13 cellular contexts compared by ENCODE assay signal in genomic region chrX:47501226-47502071, GRCh38. TPM values are rescaled to one million over a fixed set of nuclear protein-coding genes. Genes with fewer than 3 reads are reported as not detected.
A peak's percentile ranks its signal among the peaks of the same experiment; 100 is the strongest.
DNase-seq lines count a peak whose midpoint lies in the region; ATAC-seq, FAIRE-seq and TF ChIP-seq lines count a peak whose summit lies in the region.
"Had no signal": no experiment of that assay in that cellular context is flagged by ENCODE, and none has a peak within 500 bp of the region (broad histone marks: within the 10 kb centered on the region; RNA-seq: fewer than 3 reads in every experiment).

No MANE protein-coding gene starts in this region.

- H3K4me2 ChIP-seq in astrocyte (ENCODE audit: low read length) = peak overlapping the region; percentile 73

- H3K36me3 ChIP-seq in BJ (ENCODE audit: control insufficient read depth, insufficient read depth, low read length) (no peaks in the 10 kb centered on the region), astrocyte (ENCODE audit: insufficient read depth, low read length) (no peaks in the 10 kb centered on the region)
- no peaks in the 10 kb centered on the region for H3K36me3 ChIP-seq in effector memory CD4-positive, alpha-beta T cell (ENCODE audit: control insufficient read depth, insufficient read depth, low read length)

- H3K27me3 Mint-ChIP-seq in astrocyte (ENCODE audit: low read depth, unreplicated experiment) (no peaks in the 10 kb centered on the region), naive B cell (no peaks in the 10 kb centered on the region)

- H3K9me3 Mint-ChIP-seq in astrocyte (ENCODE audit: unreplicated experiment) (no peaks in the 10 kb centered on the region), naive B cell (no peaks in the 10 kb centered on the region)

- H3K4me3 ChIP-seq in BJ (ENCODE audit: low read depth, low read length) = no peak overlapping the region
- peak overlapping the region; percentile 17 for H3K4me3 ChIP-seq in astrocyte (ENCODE audit: insufficient read depth, low read depth, low read length)
- H3K4me3 ChIP-seq in effector memory CD4-positive, alpha-beta T cell (ENCODE audit: insufficient read depth, low read depth, low read length, poor library complexity, severe bottlenecking) = no peak overlapping the region

- peak overlapping the region; percentile 41 for H2AFZ ChIP-seq in astrocyte (ENCODE audit: low read depth, low read length)

- H3K9ac ChIP-seq in astrocyte (ENCODE audit: low read length) = no peak overlapping the region

- H3K27ac Mint-ChIP-seq in astrocyte (ENCODE audit: unreplicated experiment) (peak overlapping the region; percentile 47), naive B cell (no peak overlapping the region)

- CTCF ChIA-PET in BJ (lab: Yijun Ruan, JAX) = interaction anchor here (1.0 to 4.2 kb wide), 9 partner anchors 10 to 216 kb away, joined by 3 to 32 read pairs (median 4); partner anchors contain the start of gene TIMP1

- peak; percentile 25 to 41 for ATAC-seq in naive B cell (ENCODE audit: low read depth in 2 of 2)
- no peak for ATAC-seq in HG03045 (IDR thresholded peaks at IDR 0.05; ENCODE audit: unreplicated experiment)
- ATAC-seq: left colon had no signal

- no peaks in the 10 kb centered on the region for H4K20me1 ChIP-seq in astrocyte (ENCODE audit: insufficient read depth, low read length)

- DNase-seq in BJ (ENCODE audit: low read depth) (peak; percentile 62), LoVo (ENCODE audit: low spot score) (peak; percentile 14), astrocyte (ENCODE audit: low read depth) (peak; percentile 57), naive B cell (no peak), caudate nucleus (lab: John Stamatoyannopoulos, UW) (no peak), NCI-H2196 treated with DMSO at 0.1 percent for 48 hours (lab: John Stamatoyannopoulos, UW; ENCODE audit: unreplicated experiment) (no peak)
- no peak for DNase-seq in effector memory CD4-positive, alpha-beta T cell
- DNase-seq: activated CD4-positive, CD25-positive, alpha-beta regulatory T cell; activated gamma-delta T cell treated with Interleukin-2 at 50 U/mL for 16 hours; COR-L47; left colon had no signal

- H3K79me2 ChIP-seq in astrocyte (ENCODE audit: insufficient read depth, low read length) = no peaks in the 10 kb centered on the region

- H3K4me3 Mint-ChIP-seq in astrocyte (ENCODE audit: unreplicated experiment) (no peak overlapping the region), naive B cell (peak overlapping the region in 5 of 8 donors; percentile 9 to 69 (median 32))

- H3K4me1 ChIP-seq in astrocyte (ENCODE audit: insufficient read depth, low read length) = peaks cover 5% of the 10 kb centered on the region
- H3K4me1 ChIP-seq in effector memory CD4-positive, alpha-beta T cell (ENCODE audit: control insufficient read depth, insufficient read depth, low read length, poor library complexity, severe bottlenecking) = no peaks in the 10 kb centered on the region

- H3K27ac ChIP-seq in astrocyte (ENCODE audit: low read depth, low read length) (no peak overlapping the region), caudate nucleus (ENCODE audit: low read depth, low read length) (no peak overlapping the region)
- H3K27ac ChIP-seq in effector memory CD4-positive, alpha-beta T cell (ENCODE audit: insufficient read depth, low read length, poor library complexity, severe bottlenecking) = no peak overlapping the region

- no peaks in the 10 kb centered on the region for H3K9me3 ChIP-seq in astrocyte (ENCODE audit: insufficient read depth, low read depth, low read length)
- no peaks in the 10 kb centered on the region for H3K9me3 ChIP-seq in effector memory CD4-positive, alpha-beta T cell (ENCODE audit: control insufficient read depth, low read length)

- POLR2A ChIA-PET in BJ (lab: Charles Lee) = interaction anchor here (1.0 kb wide), 1 partner anchor 86 kb away, joined by 3 read pairs; no protein-coding TSS in a partner anchor

- TF ChIP-seq CTCF in BJ (IDR thresholded peaks at IDR 0.05; ENCODE audit: insufficient read depth, low read depth, low read length) (no peak), astrocyte (IDR thresholded peaks at IDR 0.05; ENCODE audit: insufficient read depth, low read depth, low read length) (no peak)

- peaks cover 15% of the 10 kb centered on the region for H3K4me1 Mint-ChIP-seq in astrocyte (ENCODE audit: low read depth, unreplicated experiment)
- H3K4me1 Mint-ChIP-seq in naive B cell = peaks cover 0 to 31% (median 0%) of the 10 kb centered on the region in 3 donors

- H3K36me3 Mint-ChIP-seq in astrocyte (ENCODE audit: low read depth, unreplicated experiment) (no peaks in the 10 kb centered on the region), naive B cell (no peaks in the 10 kb centered on the region)

- H3K27me3 ChIP-seq in BJ (ENCODE audit: control insufficient read depth, insufficient read depth, low read length) (no peaks in the 10 kb centered on the region), astrocyte (ENCODE audit: insufficient read depth, low read length) (no peaks in the 10 kb centered on the region)
- H3K27me3 ChIP-seq in effector memory CD4-positive, alpha-beta T cell (replicated peaks; ENCODE audit: control insufficient read depth, insufficient read depth, low read length, poor library complexity, severe bottlenecking) = no peaks in the 10 kb centered on the region

- FAIRE-seq in astrocyte (lab: Jason Lieb, UNC) = peak; percentile 78
- FAIRE-seq: endothelial cell of umbilical vein had no signal

RNA-seq across cellular contexts. Expression of gene ZNF41, which starts 18.4 kb away (rescaled TPM):
- polyA plus RNA-seq in BJ (2011; rRNA removed) (4.8 and 6.5 TPM in 2 replicates), naive B cell (ENCODE audit: low read depth in 6 of 6) (10 to 100 TPM in 2 of 6 donors, 1 to 10 TPM in 4; 4.5 to 12.2 (median 6.8) TPM)
- 2.9 and 4.0 TPM in 2 replicates for polyA minus RNA-seq in BJ (2011; rRNA and poly(A)+ RNA removed)
- total RNA-seq in astrocyte = 5.7 and 7.0 TPM in 2 replicates

RNA-seq across cellular contexts. Expression of gene ARAF, which starts 59.6 kb away (rescaled TPM):
- polyA plus RNA-seq in BJ (2011; rRNA removed) (36.1 and 62.3 TPM in 2 replicates), naive B cell (ENCODE audit: low read depth in 6 of 6) (10 to 100 TPM; 43.4 to 90.8 (median 58.6) TPM)
- 65.8 and 66.4 TPM in 2 replicates for polyA minus RNA-seq in BJ (2011; rRNA and poly(A)+ RNA removed)
- total RNA-seq in astrocyte = 44.0 and 48.7 TPM in 2 replicates

Comparison
In these comparisons a context has a peak if more than half of its experiments do, and no peak if none do; other contexts are left out.
1. DNase-seq: peak in BJ (single experiment), LoVo (single experiment) and astrocyte (single experiment); none in naive B cell (single experiment), caudate nucleus (0 of 61), NCI-H2196 treated with DMSO at 0.1 percent for 48 hours (single experiment) and effector memory CD4-positive, alpha-beta T cell (0 of 3).